Comparison of ENCODE assay signal across 1 cellular context in the genomic region with DNA sequence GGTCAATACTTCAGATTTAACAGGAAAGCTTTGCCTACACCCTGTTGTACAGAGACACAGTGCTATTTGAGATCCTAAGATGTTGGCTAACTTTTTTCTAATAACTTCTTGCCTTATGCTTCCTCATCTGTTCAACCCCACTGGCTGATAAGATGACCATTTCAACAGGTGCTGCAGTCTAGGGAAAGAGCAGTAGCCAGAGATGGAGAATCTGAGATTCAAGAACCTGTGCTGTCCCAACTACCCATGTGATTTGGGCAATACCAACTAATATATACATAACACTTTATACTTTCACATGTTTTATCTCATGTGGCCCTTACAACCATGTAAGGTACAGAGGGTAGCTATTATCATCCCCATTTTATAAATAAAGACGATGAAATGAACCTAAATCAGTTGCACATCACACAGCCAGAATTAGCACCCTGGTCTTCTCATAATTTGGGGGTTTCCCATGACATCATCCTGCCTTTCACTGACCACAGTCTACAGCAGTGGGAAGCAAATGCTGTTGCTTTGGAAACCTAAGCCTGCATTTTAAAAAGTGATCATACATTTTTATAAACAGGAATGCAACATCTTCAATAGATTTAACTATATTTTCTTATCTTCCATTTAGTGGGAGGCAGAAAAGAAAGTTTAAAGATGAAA.
A peak's percentile ranks its signal among the peaks of the same experiment; 100 is the strongest.
TF ChIP-seq lines count a peak whose summit lies in the region.

No MANE protein-coding gene starts in this region.

TF ChIP-seq in GM12878, 131 proteins besides CTCF, POLR2A, EP300 and RAD21 (continued from another document and continues in another):
- no peak for TF ChIP-seq EZH2 (IDR thresholded peaks at IDR 0.05; ENCODE audit: borderline replicate concordance, control insufficient read depth, low read depth, low read length)
- no peak; a peak in 1 of 4 replicates for TF ChIP-seq IKZF2 (IDR thresholded peaks at IDR 0.05)
- TF ChIP-seq SMAD1 (IDR thresholded peaks at IDR 0.05; ENCODE audit: low read depth, partially characterized antibody), result no peak
- TF ChIP-seq, protein P1, sequence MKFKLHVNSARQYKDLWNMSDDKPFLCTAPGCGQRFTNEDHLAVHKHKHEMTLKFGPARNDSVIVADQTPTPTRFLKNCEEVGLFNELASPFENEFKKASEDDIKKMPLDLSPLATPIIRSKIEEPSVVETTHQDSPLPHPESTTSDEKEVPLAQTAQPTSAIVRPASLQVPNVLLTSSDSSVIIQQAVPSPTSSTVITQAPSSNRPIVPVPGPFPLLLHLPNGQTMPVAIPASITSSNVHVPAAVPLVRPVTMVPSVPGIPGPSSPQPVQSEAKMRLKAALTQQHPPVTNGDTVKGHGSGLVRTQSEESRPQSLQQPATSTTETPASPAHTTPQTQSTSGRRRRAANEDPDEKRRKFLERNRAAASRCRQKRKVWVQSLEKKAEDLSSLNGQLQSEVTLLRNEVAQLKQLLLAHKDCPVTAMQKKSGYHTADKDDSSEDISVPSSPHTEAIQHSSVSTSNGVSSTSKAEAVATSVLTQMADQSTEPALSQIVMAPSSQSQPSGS (IDR thresholded peaks at IDR 0.05; ENCODE audit: low read length), result peak; percentile 98
- TF ChIP-seq, protein P2, sequence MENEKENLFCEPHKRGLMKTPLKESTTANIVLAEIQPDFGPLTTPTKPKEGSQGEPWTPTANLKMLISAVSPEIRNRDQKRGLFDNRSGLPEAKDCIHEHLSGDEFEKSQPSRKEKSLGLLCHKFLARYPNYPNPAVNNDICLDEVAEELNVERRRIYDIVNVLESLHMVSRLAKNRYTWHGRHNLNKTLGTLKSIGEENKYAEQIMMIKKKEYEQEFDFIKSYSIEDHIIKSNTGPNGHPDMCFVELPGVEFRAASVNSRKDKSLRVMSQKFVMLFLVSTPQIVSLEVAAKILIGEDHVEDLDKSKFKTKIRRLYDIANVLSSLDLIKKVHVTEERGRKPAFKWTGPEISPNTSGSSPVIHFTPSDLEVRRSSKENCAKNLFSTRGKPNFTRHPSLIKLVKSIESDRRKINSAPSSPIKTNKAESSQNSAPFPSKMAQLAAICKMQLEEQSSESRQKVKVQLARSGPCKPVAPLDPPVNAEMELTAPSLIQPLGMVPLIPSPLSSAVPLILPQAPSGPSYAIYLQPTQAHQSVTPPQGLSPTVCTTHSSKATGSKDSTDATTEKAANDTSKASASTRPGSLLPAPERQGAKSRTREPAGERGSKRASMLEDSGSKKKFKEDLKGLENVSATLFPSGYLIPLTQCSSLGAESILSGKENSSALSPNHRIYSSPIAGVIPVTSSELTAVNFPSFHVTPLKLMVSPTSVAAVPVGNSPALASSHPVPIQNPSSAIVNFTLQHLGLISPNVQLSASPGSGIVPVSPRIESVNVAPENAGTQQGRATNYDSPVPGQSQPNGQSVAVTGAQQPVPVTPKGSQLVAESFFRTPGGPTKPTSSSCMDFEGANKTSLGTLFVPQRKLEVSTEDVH (IDR thresholded peaks at IDR 0.05; ENCODE audit: low read depth, partially characterized antibody), result no peak
- TF ChIP-seq MEF2B (IDR thresholded peaks at IDR 0.05; ENCODE audit: partially characterized antibody, poor library complexity, severe bottlenecking), result no peak
- TF ChIP-seq, protein P3, sequence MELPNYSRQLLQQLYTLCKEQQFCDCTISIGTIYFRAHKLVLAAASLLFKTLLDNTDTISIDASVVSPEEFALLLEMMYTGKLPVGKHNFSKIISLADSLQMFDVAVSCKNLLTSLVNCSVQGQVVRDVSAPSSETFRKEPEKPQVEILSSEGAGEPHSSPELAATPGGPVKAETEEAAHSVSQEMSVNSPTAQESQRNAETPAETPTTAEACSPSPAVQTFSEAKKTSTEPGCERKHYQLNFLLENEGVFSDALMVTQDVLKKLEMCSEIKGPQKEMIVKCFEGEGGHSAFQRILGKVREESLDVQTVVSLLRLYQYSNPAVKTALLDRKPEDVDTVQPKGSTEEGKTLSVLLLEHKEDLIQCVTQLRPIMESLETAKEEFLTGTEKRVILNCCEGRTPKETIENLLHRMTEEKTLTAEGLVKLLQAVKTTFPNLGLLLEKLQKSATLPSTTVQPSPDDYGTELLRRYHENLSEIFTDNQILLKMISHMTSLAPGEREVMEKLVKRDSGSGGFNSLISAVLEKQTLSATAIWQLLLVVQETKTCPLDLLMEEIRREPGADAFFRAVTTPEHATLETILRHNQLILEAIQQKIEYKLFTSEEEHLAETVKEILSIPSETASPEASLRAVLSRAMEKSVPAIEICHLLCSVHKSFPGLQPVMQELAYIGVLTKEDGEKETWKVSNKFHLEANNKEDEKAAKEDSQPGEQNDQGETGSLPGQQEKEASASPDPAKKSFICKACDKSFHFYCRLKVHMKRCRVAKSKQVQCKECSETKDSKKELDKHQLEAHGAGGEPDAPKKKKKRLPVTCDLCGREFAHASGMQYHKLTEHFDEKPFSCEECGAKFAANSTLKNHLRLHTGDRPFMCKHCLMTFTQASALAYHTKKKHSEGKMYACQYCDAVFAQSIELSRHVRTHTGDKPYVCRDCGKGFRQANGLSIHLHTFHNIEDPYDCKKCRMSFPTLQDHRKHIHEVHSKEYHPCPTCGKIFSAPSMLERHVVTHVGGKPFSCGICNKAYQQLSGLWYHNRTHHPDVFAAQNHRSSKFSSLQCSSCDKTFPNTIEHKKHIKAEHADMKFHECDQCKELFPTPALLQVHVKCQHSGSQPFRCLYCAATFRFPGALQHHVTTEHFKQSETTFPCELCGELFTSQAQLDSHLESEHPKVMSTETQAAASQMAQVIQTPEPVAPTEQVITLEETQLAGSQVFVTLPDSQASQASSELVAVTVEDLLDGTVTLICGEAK (IDR thresholded peaks at IDR 0.05; ENCODE audit: borderline replicate concordance), result no peak
- no peak for TF ChIP-seq FOXK2 (IDR thresholded peaks at IDR 0.05)
- TF ChIP-seq SUZ12 (IDR thresholded peaks at IDR 0.05; ENCODE audit: unreplicated experiment), result no peak
- TF ChIP-seq RBBP5 (conservative IDR thresholded peaks at IDR 0.05), result no peak
- no peak for TF ChIP-seq STAT1 (conservative IDR thresholded peaks at IDR 0.05)
- TF ChIP-seq, protein P4, sequence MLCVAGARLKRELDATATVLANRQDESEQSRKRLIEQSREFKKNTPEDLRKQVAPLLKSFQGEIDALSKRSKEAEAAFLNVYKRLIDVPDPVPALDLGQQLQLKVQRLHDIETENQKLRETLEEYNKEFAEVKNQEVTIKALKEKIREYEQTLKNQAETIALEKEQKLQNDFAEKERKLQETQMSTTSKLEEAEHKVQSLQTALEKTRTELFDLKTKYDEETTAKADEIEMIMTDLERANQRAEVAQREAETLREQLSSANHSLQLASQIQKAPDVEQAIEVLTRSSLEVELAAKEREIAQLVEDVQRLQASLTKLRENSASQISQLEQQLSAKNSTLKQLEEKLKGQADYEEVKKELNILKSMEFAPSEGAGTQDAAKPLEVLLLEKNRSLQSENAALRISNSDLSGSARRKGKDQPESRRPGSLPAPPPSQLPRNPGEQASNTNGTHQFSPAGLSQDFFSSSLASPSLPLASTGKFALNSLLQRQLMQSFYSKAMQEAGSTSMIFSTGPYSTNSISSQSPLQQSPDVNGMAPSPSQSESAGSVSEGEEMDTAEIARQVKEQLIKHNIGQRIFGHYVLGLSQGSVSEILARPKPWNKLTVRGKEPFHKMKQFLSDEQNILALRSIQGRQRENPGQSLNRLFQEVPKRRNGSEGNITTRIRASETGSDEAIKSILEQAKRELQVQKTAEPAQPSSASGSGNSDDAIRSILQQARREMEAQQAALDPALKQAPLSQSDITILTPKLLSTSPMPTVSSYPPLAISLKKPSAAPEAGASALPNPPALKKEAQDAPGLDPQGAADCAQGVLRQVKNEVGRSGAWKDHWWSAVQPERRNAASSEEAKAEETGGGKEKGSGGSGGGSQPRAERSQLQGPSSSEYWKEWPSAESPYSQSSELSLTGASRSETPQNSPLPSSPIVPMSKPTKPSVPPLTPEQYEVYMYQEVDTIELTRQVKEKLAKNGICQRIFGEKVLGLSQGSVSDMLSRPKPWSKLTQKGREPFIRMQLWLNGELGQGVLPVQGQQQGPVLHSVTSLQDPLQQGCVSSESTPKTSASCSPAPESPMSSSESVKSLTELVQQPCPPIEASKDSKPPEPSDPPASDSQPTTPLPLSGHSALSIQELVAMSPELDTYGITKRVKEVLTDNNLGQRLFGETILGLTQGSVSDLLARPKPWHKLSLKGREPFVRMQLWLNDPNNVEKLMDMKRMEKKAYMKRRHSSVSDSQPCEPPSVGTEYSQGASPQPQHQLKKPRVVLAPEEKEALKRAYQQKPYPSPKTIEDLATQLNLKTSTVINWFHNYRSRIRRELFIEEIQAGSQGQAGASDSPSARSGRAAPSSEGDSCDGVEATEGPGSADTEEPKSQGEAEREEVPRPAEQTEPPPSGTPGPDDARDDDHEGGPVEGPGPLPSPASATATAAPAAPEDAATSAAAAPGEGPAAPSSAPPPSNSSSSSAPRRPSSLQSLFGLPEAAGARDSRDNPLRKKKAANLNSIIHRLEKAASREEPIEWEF (IDR thresholded peaks at IDR 0.05; ENCODE audit: insufficient replicate concordance, low read depth, low read length), result no peak
- TF ChIP-seq, protein P5, sequence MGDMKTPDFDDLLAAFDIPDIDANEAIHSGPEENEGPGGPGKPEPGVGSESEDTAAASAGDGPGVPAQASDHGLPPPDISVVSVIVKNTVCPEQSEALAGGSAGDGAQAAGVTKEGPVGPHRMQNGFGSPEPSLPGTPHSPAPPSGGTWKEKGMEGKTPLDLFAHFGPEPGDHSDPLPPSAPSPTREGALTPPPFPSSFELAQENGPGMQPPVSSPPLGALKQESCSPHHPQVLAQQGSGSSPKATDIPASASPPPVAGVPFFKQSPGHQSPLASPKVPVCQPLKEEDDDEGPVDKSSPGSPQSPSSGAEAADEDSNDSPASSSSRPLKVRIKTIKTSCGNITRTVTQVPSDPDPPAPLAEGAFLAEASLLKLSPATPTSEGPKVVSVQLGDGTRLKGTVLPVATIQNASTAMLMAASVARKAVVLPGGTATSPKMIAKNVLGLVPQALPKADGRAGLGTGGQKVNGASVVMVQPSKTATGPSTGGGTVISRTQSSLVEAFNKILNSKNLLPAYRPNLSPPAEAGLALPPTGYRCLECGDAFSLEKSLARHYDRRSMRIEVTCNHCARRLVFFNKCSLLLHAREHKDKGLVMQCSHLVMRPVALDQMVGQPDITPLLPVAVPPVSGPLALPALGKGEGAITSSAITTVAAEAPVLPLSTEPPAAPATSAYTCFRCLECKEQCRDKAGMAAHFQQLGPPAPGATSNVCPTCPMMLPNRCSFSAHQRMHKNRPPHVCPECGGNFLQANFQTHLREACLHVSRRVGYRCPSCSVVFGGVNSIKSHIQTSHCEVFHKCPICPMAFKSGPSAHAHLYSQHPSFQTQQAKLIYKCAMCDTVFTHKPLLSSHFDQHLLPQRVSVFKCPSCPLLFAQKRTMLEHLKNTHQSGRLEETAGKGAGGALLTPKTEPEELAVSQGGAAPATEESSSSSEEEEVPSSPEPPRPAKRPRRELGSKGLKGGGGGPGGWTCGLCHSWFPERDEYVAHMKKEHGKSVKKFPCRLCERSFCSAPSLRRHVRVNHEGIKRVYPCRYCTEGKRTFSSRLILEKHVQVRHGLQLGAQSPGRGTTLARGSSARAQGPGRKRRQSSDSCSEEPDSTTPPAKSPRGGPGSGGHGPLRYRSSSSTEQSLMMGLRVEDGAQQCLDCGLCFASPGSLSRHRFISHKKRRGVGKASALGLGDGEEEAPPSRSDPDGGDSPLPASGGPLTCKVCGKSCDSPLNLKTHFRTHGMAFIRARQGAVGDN (IDR thresholded peaks at IDR 0.05), result no peak
- TF ChIP-seq, protein P6, sequence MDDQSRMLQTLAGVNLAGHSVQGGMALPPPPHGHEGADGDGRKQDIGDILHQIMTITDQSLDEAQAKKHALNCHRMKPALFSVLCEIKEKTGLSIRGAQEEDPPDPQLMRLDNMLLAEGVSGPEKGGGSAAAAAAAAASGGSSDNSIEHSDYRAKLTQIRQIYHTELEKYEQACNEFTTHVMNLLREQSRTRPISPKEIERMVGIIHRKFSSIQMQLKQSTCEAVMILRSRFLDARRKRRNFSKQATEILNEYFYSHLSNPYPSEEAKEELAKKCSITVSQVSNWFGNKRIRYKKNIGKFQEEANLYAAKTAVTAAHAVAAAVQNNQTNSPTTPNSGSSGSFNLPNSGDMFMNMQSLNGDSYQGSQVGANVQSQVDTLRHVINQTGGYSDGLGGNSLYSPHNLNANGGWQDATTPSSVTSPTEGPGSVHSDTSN (IDR thresholded peaks at IDR 0.05; ENCODE audit: insufficient replicate concordance, low read depth, low read length), result no peak
- no peak for TF ChIP-seq ESRRA (IDR thresholded peaks at IDR 0.05; ENCODE audit: low read length)
- TF ChIP-seq ZNF24 (IDR thresholded peaks at IDR 0.05), result no peak
- peak; percentile 94 for TF ChIP-seq RELA (IDR thresholded peaks at IDR 0.05; ENCODE audit: borderline replicate concordance, partially characterized antibody)
- TF ChIP-seq TARDBP (IDR thresholded peaks at IDR 0.05; ENCODE audit: borderline replicate concordance), result no peak
- TF ChIP-seq NR2C2 (IDR thresholded peaks at IDR 0.05; ENCODE audit: borderline replicate concordance, control insufficient read depth, insufficient read length, low read depth), result no peak
- TF ChIP-seq STAT3 (IDR thresholded peaks at IDR 0.05; ENCODE audit: low read depth, low read length), result no peak
- no peak for TF ChIP-seq MTA3 (IDR thresholded peaks at IDR 0.05; ENCODE audit: borderline replicate concordance, low read length)
- TF ChIP-seq TCF12 (IDR thresholded peaks at IDR 0.05; ENCODE audit: low read depth, low read length), result no peak
- TF ChIP-seq CREB1 (IDR thresholded peaks at IDR 0.05; ENCODE audit: low read depth), result peak; percentile 43; the same call in 1 of the 2 replicates
- TF ChIP-seq, protein P7, sequence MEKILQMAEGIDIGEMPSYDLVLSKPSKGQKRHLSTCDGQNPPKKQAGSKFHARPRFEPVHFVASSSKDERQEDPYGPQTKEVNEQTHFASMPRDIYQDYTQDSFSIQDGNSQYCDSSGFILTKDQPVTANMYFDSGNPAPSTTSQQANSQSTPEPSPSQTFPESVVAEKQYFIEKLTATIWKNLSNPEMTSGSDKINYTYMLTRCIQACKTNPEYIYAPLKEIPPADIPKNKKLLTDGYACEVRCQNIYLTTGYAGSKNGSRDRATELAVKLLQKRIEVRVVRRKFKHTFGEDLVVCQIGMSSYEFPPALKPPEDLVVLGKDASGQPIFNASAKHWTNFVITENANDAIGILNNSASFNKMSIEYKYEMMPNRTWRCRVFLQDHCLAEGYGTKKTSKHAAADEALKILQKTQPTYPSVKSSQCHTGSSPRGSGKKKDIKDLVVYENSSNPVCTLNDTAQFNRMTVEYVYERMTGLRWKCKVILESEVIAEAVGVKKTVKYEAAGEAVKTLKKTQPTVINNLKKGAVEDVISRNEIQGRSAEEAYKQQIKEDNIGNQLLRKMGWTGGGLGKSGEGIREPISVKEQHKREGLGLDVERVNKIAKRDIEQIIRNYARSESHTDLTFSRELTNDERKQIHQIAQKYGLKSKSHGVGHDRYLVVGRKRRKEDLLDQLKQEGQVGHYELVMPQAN (conservative IDR thresholded peaks at IDR 0.05), result no peak
- no peak for TF ChIP-seq ZZZ3 (IDR thresholded peaks at IDR 0.05; ENCODE audit: control insufficient read depth, insufficient read length, low read depth)
- TF ChIP-seq NFYA (IDR thresholded peaks at IDR 0.05; ENCODE audit: borderline replicate concordance, low read depth, low read length), result no peak
- TF ChIP-seq HDAC6 (IDR thresholded peaks at IDR 0.05; ENCODE audit: unreplicated experiment), result no peak
- no peak for TF ChIP-seq HCFC1 (IDR thresholded peaks at IDR 0.05; ENCODE audit: low read length)
- no peak for TF ChIP-seq NFXL1 (IDR thresholded peaks at IDR 0.05; ENCODE audit: borderline replicate concordance)
- no peak for TF ChIP-seq WRNIP1 (IDR thresholded peaks at IDR 0.05; ENCODE audit: borderline replicate concordance, low read depth, low read length)
